In genomic region chr15:72168833-72169232, GRCh38 we compare ENCODE assay signal across 1 cellular context.
TF ChIP-seq lines count a peak whose summit lies in the region.

No MANE protein-coding gene starts in this region.

TF ChIP-seq in GM23338, 12 proteins besides CTCF, POLR2A, EP300 and RAD21 (continued from another document):
- TF ChIP-seq REST (IDR thresholded peaks at IDR 0.05; ENCODE audit: unreplicated experiment) (no peak), ZNF114 (CRISPR knock-in tag; IDR thresholded peaks at IDR 0.05) (no peak), STAT1 (IDR thresholded peaks at IDR 0.05; ENCODE audit: unreplicated experiment) (no peak), CREB1 (CRISPR knock-in tag; IDR thresholded peaks at IDR 0.05; ENCODE audit: low read depth) (no peak), POLR2AphosphoS5 (IDR thresholded peaks at IDR 0.05; ENCODE audit: low read depth) (no peak), EZH2phosphoT487 (IDR thresholded peaks at IDR 0.05; ENCODE audit: unreplicated experiment) (no peak), ZNF331 (CRISPR knock-in tag; IDR thresholded peaks at IDR 0.05; ENCODE audit: low read depth) (no peak), NANOG (IDR thresholded peaks at IDR 0.05; ENCODE audit: borderline replicate concordance) (no peak), ZNF462 (CRISPR knock-in tag; IDR thresholded peaks at IDR 0.05) (no peak), EZH2 (IDR thresholded peaks at IDR 0.05; ENCODE audit: low read depth, unreplicated experiment) (no peak)
